In the genomic region with DNA sequence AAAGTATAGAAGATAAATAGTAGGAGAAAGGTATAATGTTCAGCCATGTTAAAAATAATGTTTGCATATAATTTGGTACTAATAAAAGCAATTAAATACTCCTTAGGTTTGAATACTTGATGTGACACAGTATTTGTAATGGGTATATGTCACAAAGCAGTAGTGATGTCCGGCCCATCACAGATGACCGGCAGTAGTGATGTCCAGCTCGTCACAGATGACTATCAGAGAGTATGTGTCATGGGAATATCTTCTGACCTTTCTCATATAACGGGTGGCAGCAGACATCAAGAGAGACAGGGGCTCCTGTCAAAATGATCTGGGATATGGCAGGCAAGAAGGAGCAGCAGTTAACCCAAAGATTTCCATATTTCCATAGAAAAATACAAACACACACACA, we compare ENCODE assay signal across 18 cellular contexts.
DNase-seq lines count a peak whose midpoint lies in the region; ATAC-seq and TF ChIP-seq lines count a peak whose summit lies in the region.
"Had no signal": no experiment of that assay in that cellular context is flagged by ENCODE, and none has a peak within 500 bp of the region (broad histone marks: within the 10 kb centered on the region; RNA-seq: fewer than 3 reads in every experiment).

No MANE protein-coding gene starts in this region.

- H3K4me2 ChIP-seq in smooth muscle cell: no peak overlapping the region

- no peak overlapping the region for H3K4me3 ChIP-seq in smooth muscle cell
- H3K4me3 ChIP-seq: A549 had no signal

- intact Hi-C loops in cardiac septum (cut with DNase I): loop anchor here (5.0 kb wide), 1 partner anchor 400 kb away; no protein-coding TSS in a partner anchor

- H3K79me2 ChIP-seq in smooth muscle cell (ENCODE audit: low read depth): no peaks in the 10 kb centered on the region

- no peaks in the 10 kb centered on the region for H3K36me3 Mint-ChIP-seq in osteocyte (ENCODE audit: unreplicated experiment)

- ATAC-seq in HG03565 (IDR thresholded peaks at IDR 0.05; ENCODE audit: unreplicated experiment) (no peak), GM18870 (IDR thresholded peaks at IDR 0.05; ENCODE audit: unreplicated experiment) (no peak)
- ATAC-seq: A549, HCT116 had no signal

- 83% methylated on average over 4 of the region's 4 CpGs for WGBS in smooth muscle cell (ENCODE audit: low lambda C conversion rate)

- no peaks in the 10 kb centered on the region for H3F3A ChIP-seq in smooth muscle cell (ENCODE audit: low read depth)

- DNase-seq in NCI-H526 (lab: John Stamatoyannopoulos, UW) (peak; percentile 4 to 23), NCI-H526 treated with DMSO at 0.1 percent for 48 hours (lab: John Stamatoyannopoulos, UW) (no peak), osteocyte (ENCODE audit: extremely low spot score, unreplicated experiment) (no peak), smooth muscle cell (lab: John Stamatoyannopoulos, UW; ENCODE audit: unreplicated experiment) (no peak), cardiac septum (ENCODE audit: low spot score) (no peak), caudate nucleus (lab: John Stamatoyannopoulos, UW) (no peak)
- DNase-seq: AML-193; Caco-2; CD4-positive, alpha-beta T cell; GOT3; H7; HFFc6 had no signal

- H3K4me1 Mint-ChIP-seq in osteocyte (ENCODE audit: unreplicated experiment): peaks cover 51% of the 10 kb centered on the region

- TF ChIP-seq CTCF in osteocyte (IDR thresholded peaks at IDR 0.05) (no peak), smooth muscle cell (IDR thresholded peaks at IDR 0.05; ENCODE audit: borderline replicate concordance, insufficient read depth, poor library complexity, severe bottlenecking) (no peak)

- H3K4me3 Mint-ChIP-seq in osteocyte (ENCODE audit: unreplicated experiment): no peak overlapping the region
- H3K4me3 Mint-ChIP-seq: CD4-positive, alpha-beta T cell; HFFc6 had no signal

- H3K36me3 ChIP-seq in smooth muscle cell (ENCODE audit: low read depth): no peaks in the 10 kb centered on the region

- no peaks in the 10 kb centered on the region for H3K4me1 ChIP-seq in smooth muscle cell (ENCODE audit: low read depth)
- H3K4me1 ChIP-seq: Caco-2 had no signal

- H3K27ac ChIP-seq in smooth muscle cell (ENCODE audit: low read depth) (no peak overlapping the region), caudate nucleus (ENCODE audit: low read depth, low read length) (no peak overlapping the region)
- H3K27ac ChIP-seq: 22Rv1, A549, C4-2B had no signal

- peak overlapping the region; percentile 7 for H2AFZ ChIP-seq in smooth muscle cell (ENCODE audit: low read depth)

- no peaks in the 10 kb centered on the region for H3K27me3 Mint-ChIP-seq in osteocyte (ENCODE audit: unreplicated experiment)
- H3K27me3 Mint-ChIP-seq: CD4-positive, alpha-beta T cell had no signal

- no peaks in the 10 kb centered on the region for H3K9me3 Mint-ChIP-seq in osteocyte (ENCODE audit: unreplicated experiment)
- H3K9me3 Mint-ChIP-seq: CD4-positive, alpha-beta T cell; HFFc6 had no signal

- H3K9ac ChIP-seq in smooth muscle cell (ENCODE audit: low read depth): no peak overlapping the region

- no peaks in the 10 kb centered on the region for H3K27me3 ChIP-seq in smooth muscle cell (ENCODE audit: low read depth)

- H4K20me1 ChIP-seq in smooth muscle cell (ENCODE audit: low read depth): no peaks in the 10 kb centered on the region

- no peaks in the 10 kb centered on the region for H3K9me3 ChIP-seq in smooth muscle cell (replicated peaks; ENCODE audit: low read depth)
- H3K9me3 ChIP-seq: A549, Caco-2 had no signal

- peak overlapping the region; percentile 21 for H3K27ac Mint-ChIP-seq in osteocyte (ENCODE audit: unreplicated experiment)
- H3K27ac Mint-ChIP-seq: CD4-positive, alpha-beta T cell; HFFc6 had no signal

Comparison
In these comparisons a context has a peak if more than half of its experiments do, and no peak if none do; other contexts are left out.
1. DNase-seq: peak in NCI-H526 (2 of 2); none in NCI-H526 treated with DMSO at 0.1 percent for 48 hours (single experiment), osteocyte (single experiment), smooth muscle cell (single experiment), cardiac septum (single experiment) and caudate nucleus (0 of 61).